Comparison of ENCODE assay signal across 25 cellular contexts in the genomic region with DNA sequence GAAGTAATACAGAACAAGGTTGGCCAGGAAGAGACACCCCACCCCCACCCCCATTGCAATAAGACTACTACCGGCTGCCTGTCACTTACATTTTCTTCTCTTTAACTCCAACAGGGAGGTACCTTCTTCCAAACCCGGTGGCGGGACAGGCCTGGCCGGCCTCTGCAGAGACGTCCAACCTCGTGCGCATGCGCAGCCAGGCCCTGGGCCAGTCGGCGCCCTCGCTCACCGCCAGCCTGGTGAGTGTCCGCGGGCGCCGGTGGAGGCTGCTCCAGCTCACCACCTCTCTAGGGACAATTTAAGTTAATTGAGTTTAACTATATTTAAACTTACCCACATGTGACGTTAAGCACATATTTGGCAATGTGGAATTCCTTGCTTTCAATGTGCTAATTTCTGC.
"Had no signal": no experiment of that assay in that cellular context is flagged by ENCODE, and none has a peak within 500 bp of the region (broad histone marks: within the 10 kb centered on the region; RNA-seq: fewer than 3 reads in every experiment).

No MANE protein-coding gene starts in this region.

- ATAC-seq: HepG2, Panc1, PC-3 had no signal

- H3K4me3 ChIP-seq: MG63, SJSA1 had no signal

- H3K4me2 ChIP-seq: SK-N-SH had no signal

- H3K27ac ChIP-seq: RWPE1, SJSA1 had no signal

- H3K36me3 ChIP-seq: MG63, SJSA1 had no signal

- H3K4me1 ChIP-seq: SJSA1 had no signal

- H3K9me3 ChIP-seq: MG63, SJSA1, SK-N-SH had no signal

- H3K9ac ChIP-seq: SK-N-SH had no signal

- H3K27me3 ChIP-seq: MG63 had no signal

- DNase-seq: IMR-90, Karpas-422, KG1, MG63, NCI-H1092, NCI-H1105 treated with DMSO at 0.1 percent for 48 hours, NCI-H1417 treated with DMSO at 0.1 percent for 48 hours, NCI-H146, NCI-H1694 treated with DMSO at 0.1 percent for 48 hours, NCI-H2081 treated with DMSO at 0.1 percent for 48 hours, NCI-H2171, NCI-H226, NCI-H446, NCI-H510A, NCI-H524 treated with DMSO at 0.1 percent for 48 hours, NCI-H69, NCI-H774, PC-3, SHP77 treated with DMSO at 0.1 percent for 48 hours, SK-N-SH, SW 1271 had no signal
